8 cellular contexts compared by ENCODE assay signal in genomic region chr18:51110073-51110797, GRCh38.
DNase-seq lines count a peak whose midpoint lies in the region; ATAC-seq and TF ChIP-seq lines count a peak whose summit lies in the region.

No MANE protein-coding gene starts in this region.

- intact Hi-C loops in esophagus squamous epithelium (cut with DNase I) = no loop called here

- H3K4me1 ChIP-seq in esophagus squamous epithelium = peaks cover 0 to 7% (median 0%) of the 10 kb centered on the region in 3 donors

- H3K4me1 Mint-ChIP-seq in nephron progenitor cell = peaks cover 18% of the 10 kb centered on the region

- TF ChIP-seq CTCF in esophagus squamous epithelium (IDR thresholded peaks at IDR 0.05) (peak; percentile 81 to 96 (median 88)), nephron progenitor cell (IDR thresholded peaks at IDR 0.05) (peak; percentile 95)

- H3K4me3 ChIP-seq in esophagus squamous epithelium = no peak overlapping the region

- no peak overlapping the region for H3K4me3 Mint-ChIP-seq in nephron progenitor cell

- DNase-seq in NCI-H2196 (lab: John Stamatoyannopoulos, UW; ENCODE audit: unreplicated experiment) (peak; percentile 31), NCI-H2196 treated with DMSO at 0.1 percent for 48 hours (lab: John Stamatoyannopoulos, UW; ENCODE audit: unreplicated experiment) (no peak), NCI-H526 treated with DMSO at 0.1 percent for 48 hours (lab: John Stamatoyannopoulos, UW) (peak; percentile 7), activated T-cell treated with anti-CD3 and anti-CD28 coated beads for 24 hours (ENCODE audit: low read depth) (peak; percentile 64), esophagus squamous epithelium (lab: John Stamatoyannopoulos, UW) (no peak), nephron progenitor cell (peak; percentile 89)
- DNase-seq in stimulated activated naive CD8-positive, alpha-beta T cell treated with anti-CD3 and anti-CD28 coated beads, Interleukin-15, Interleukin-2, amounts not matched to agents 100 U/mL and 50 U/mL, for 24 hours = peak; percentile 86

- H3K27me3 ChIP-seq in esophagus squamous epithelium = no peaks in the 10 kb centered on the region

- H3K36me3 Mint-ChIP-seq in nephron progenitor cell (ENCODE audit: low read depth) = no peaks in the 10 kb centered on the region

- peaks cover 6% of the 10 kb centered on the region for H3K27me3 Mint-ChIP-seq in nephron progenitor cell (ENCODE audit: low read depth, poor library complexity)

- ATAC-seq in HG02840 (IDR thresholded peaks at IDR 0.05; ENCODE audit: low FRiP score, unreplicated experiment) = peak; percentile 77
- ATAC-seq in stimulated activated naive CD8-positive, alpha-beta T cell treated with anti-CD3 and anti-CD28 coated beads, Interleukin-15, Interleukin-2, amounts not matched to agents 100 U/mL and 50 U/mL, for 24 hours = peak; percentile 83

- no peaks in the 10 kb centered on the region for H3K36me3 ChIP-seq in esophagus squamous epithelium

- H3K9me3 Mint-ChIP-seq in nephron progenitor cell = peaks cover 21% of the 10 kb centered on the region

- no peaks in the 10 kb centered on the region for H3K9me3 ChIP-seq in esophagus squamous epithelium

- H3K27ac Mint-ChIP-seq in nephron progenitor cell = no peak overlapping the region

- TF ChIP-seq POLR2A in esophagus squamous epithelium (IDR thresholded peaks at IDR 0.05) = no peak

- 77 to 100% methylated on average over 4 to 7 of the region's 42 CpGs for WGBS in esophagus squamous epithelium, 2 donors

- H3K27ac ChIP-seq in esophagus squamous epithelium = no peak overlapping the region

Comparison
In these comparisons a context has a peak if more than half of its experiments do, and no peak if none do; other contexts are left out.
1. DNase-seq: peak in NCI-H2196 (single experiment), NCI-H526 treated with DMSO at 0.1 percent for 48 hours (single experiment), activated T-cell treated with anti-CD3 and anti-CD28 coated beads for 24 hours (single experiment), nephron progenitor cell (single experiment) and stimulated activated naive CD8-positive, alpha-beta T cell treated with anti-CD3 and anti-CD28 coated beads, Interleukin-15, Interleukin-2, amounts not matched to agents 100 U/mL and 50 U/mL, for 24 hours (single experiment); none in NCI-H2196 treated with DMSO at 0.1 percent for 48 hours (single experiment) and esophagus squamous epithelium (single experiment).